Comparison of ENCODE assay signal across 1 cellular context in the genomic region with DNA sequence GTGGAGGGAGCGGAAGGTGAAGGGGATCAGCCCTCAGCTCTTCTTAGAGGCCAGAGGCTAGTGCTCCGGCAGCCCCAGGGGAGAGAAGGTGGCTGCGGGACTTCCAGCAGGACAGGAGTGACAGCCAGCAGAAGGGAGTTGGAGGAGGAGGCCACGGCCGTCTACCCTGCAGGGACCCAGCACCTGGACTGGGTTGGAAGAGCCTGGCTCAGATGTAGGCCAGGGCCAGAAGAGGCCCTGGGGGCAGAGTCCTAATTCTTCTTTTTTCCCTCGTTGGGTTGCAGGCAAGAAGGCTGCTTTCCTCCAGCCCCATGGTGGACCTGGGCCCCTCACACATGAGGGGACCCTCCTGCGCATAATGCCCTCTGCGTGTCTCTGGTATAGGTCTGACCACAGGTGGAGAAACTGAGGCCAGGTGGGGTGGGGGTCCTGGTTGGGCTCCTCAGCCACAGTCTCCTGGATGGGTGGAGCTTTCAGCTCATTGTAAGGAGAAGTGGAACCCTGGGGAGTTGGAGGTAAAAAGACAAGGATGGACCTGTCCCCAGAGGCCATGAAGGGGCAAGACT.
TF ChIP-seq lines count a peak whose summit lies in the region.

No MANE protein-coding gene starts in this region.

TF ChIP-seq in K562, 482 proteins besides CTCF, POLR2A, EP300 and RAD21:
- 0 out of 2 replicates have a peak, but pooled peaks have one; percentile 51 for TF ChIP-seq ZNF311 (CRISPR knock-in tag; IDR thresholded peaks at IDR 0.05)
- TF ChIP-seq ARNT (IDR thresholded peaks at IDR 0.05): no peak
- peak; percentile 41 for TF ChIP-seq CHD1 (IDR thresholded peaks at IDR 0.05; ENCODE audit: low read length)
- TF ChIP-seq, protein P1, sequence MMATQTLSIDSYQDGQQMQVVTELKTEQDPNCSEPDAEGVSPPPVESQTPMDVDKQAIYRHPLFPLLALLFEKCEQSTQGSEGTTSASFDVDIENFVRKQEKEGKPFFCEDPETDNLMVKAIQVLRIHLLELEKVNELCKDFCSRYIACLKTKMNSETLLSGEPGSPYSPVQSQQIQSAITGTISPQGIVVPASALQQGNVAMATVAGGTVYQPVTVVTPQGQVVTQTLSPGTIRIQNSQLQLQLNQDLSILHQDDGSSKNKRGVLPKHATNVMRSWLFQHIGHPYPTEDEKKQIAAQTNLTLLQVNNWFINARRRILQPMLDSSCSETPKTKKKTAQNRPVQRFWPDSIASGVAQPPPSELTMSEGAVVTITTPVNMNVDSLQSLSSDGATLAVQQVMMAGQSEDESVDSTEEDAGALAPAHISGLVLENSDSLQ (IDR thresholded peaks at IDR 0.05): peak; percentile 29; the same call in 1 of the 2 replicates
- TF ChIP-seq ZBTB17 (CRISPR knock-in tag; IDR thresholded peaks at IDR 0.05): peak; percentile 39; the same call in 1 of the 2 replicates
- no peak; a peak in 1 of 4 replicates for TF ChIP-seq CSDE1 (IDR thresholded peaks at IDR 0.05)
- peak; percentile 70 for TF ChIP-seq RBFOX2 (IDR thresholded peaks at IDR 0.05; ENCODE audit: low read depth, low read length)
- TF ChIP-seq ZNF143 (CRISPR knock-in tag; IDR thresholded peaks at IDR 0.05): 0 out of 2 replicates have a peak, but pooled peaks have one; percentile 22
- 0 out of 2 replicates have a peak, but pooled peaks have one; percentile 29 for TF ChIP-seq PHB (CRISPR knock-in tag; IDR thresholded peaks at IDR 0.05)
- TF ChIP-seq ZBTB40 (IDR thresholded peaks at IDR 0.05): no peak
- TF ChIP-seq ZBTB40 (CRISPR knock-in tag; IDR thresholded peaks at IDR 0.05): no peak
- TF ChIP-seq XRCC4 (IDR thresholded peaks at IDR 0.05; ENCODE audit: extremely low read depth, insufficient read depth, insufficient read length): no peak
- TF ChIP-seq ELF2 (CRISPR knock-in tag; IDR thresholded peaks at IDR 0.05): 0 out of 2 replicates have a peak, but pooled peaks have one; percentile 33
- peak; percentile 41; the same call in 1 of the 2 replicates for TF ChIP-seq ZNF583 (CRISPR knock-in tag; IDR thresholded peaks at IDR 0.05)
- TF ChIP-seq CC2D1A (IDR thresholded peaks at IDR 0.05): 0 out of 2 replicates have a peak, but pooled peaks have one; percentile 5
- TF ChIP-seq, protein P2, sequence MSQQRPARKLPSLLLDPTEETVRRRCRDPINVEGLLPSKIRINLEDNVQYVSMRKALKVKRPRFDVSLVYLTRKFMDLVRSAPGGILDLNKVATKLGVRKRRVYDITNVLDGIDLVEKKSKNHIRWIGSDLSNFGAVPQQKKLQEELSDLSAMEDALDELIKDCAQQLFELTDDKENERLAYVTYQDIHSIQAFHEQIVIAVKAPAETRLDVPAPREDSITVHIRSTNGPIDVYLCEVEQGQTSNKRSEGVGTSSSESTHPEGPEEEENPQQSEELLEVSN (IDR thresholded peaks at IDR 0.05; ENCODE audit: borderline replicate concordance in 1 of 2, extremely low read depth in 1 of 2, insufficient read depth in 1 of 2, insufficient read length in 1 of 2, low read depth in 1 of 2, low read length in 1 of 2, poor library complexity in 1 of 2, severe bottlenecking in 1 of 2): peak in 1 of 2 experiments; percentile 6
- TF ChIP-seq FOXJ2 (tag; IDR thresholded peaks at IDR 0.05): no peak
- peak; percentile 5 for TF ChIP-seq ZNF146 (CRISPR knock-in tag; IDR thresholded peaks at IDR 0.05; ENCODE audit: unreplicated experiment)
- peak; percentile 46; the same call in 1 of the 2 replicates for TF ChIP-seq ERF (CRISPR knock-in tag; IDR thresholded peaks at IDR 0.05)
- peak; percentile 58 for TF ChIP-seq POLR2G (IDR thresholded peaks at IDR 0.05; ENCODE audit: low read depth, low read length)
- no peak for TF ChIP-seq JUN (IDR thresholded peaks at IDR 0.05; ENCODE audit: borderline replicate concordance, low read depth, low read length)
- 0 out of 2 replicates have a peak, but pooled peaks have one; percentile 58 for TF ChIP-seq JUN (CRISPR knock-in tag; IDR thresholded peaks at IDR 0.05; ENCODE audit: borderline replicate concordance)
- peak in 1 of 3 experiments; percentile 3 for TF ChIP-seq YY1 (IDR thresholded peaks at IDR 0.05; ENCODE audit: borderline replicate concordance in 1 of 3, control insufficient read depth in 1 of 3, extremely low read depth in 1 of 3, insufficient read depth in 3 of 3, insufficient read length in 1 of 3, insufficient replicate concordance in 2 of 3, low read depth in 1 of 3, low read length in 2 of 3)
- TF ChIP-seq, protein P3, sequence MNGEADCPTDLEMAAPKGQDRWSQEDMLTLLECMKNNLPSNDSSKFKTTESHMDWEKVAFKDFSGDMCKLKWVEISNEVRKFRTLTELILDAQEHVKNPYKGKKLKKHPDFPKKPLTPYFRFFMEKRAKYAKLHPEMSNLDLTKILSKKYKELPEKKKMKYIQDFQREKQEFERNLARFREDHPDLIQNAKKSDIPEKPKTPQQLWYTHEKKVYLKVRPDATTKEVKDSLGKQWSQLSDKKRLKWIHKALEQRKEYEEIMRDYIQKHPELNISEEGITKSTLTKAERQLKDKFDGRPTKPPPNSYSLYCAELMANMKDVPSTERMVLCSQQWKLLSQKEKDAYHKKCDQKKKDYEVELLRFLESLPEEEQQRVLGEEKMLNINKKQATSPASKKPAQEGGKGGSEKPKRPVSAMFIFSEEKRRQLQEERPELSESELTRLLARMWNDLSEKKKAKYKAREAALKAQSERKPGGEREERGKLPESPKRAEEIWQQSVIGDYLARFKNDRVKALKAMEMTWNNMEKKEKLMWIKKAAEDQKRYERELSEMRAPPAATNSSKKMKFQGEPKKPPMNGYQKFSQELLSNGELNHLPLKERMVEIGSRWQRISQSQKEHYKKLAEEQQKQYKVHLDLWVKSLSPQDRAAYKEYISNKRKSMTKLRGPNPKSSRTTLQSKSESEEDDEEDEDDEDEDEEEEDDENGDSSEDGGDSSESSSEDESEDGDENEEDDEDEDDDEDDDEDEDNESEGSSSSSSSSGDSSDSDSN (IDR thresholded peaks at IDR 0.05; ENCODE audit: borderline replicate concordance in 1 of 2, low read depth in 2 of 2, low read length in 2 of 2): 0 out of 4 replicates have a peak, but pooled peaks of 1 of the 2 experiments have one; percentile 10
- TF ChIP-seq KAT7 (CRISPR knock-in tag; IDR thresholded peaks at IDR 0.05; ENCODE audit: borderline replicate concordance): no peak
- TF ChIP-seq GTF2E2 (tag; IDR thresholded peaks at IDR 0.05): peak; percentile 31; the same call in 1 of the 2 replicates
- TF ChIP-seq ZNF511 (CRISPR knock-in tag; IDR thresholded peaks at IDR 0.05): peak; percentile 37; the same call in 1 of the 2 replicates
- TF ChIP-seq ZFX (CRISPR knock-in tag; IDR thresholded peaks at IDR 0.05): peak; percentile 75
- no peak for TF ChIP-seq ZNF408 (CRISPR knock-in tag; IDR thresholded peaks at IDR 0.05; ENCODE audit: low read depth)
